Comparison of ENCODE assay signal across 19 cellular contexts in genomic region chr3:165983284-165983683, GRCh38.
A peak's percentile ranks its signal among the peaks of the same experiment; 100 is the strongest.
DNase-seq lines count a peak whose midpoint lies in the region; ATAC-seq and TF ChIP-seq lines count a peak whose summit lies in the region.
"Had no signal": no experiment of that assay in that cellular context is flagged by ENCODE, and none has a peak within 500 bp of the region (broad histone marks: within the 10 kb centered on the region; RNA-seq: fewer than 3 reads in every experiment).

No MANE protein-coding gene starts in this region.

- peaks cover 33% of the 10 kb centered on the region for H3K4me1 Mint-ChIP-seq in WTC11
- peaks cover 6% of the 10 kb centered on the region for H3K4me1 Mint-ChIP-seq in osteocyte (ENCODE audit: unreplicated experiment)
- H3K4me1 Mint-ChIP-seq: activated CD4-positive, alpha-beta T cell treated with anti-CD3 and anti-CD28 coated beads, Interleukin-2, amount 10 ng/mL, durations not matched to agents 24 days and 14 days; naive thymus-derived CD4-positive, alpha-beta T cell had no signal

- TF ChIP-seq CTCF in WTC11 (IDR thresholded peaks at IDR 0.05) (no peak), osteocyte (IDR thresholded peaks at IDR 0.05) (no peak)

- ATAC-seq in WTC11 = no peak
- ATAC-seq in HG02798 (IDR thresholded peaks at IDR 0.05; ENCODE audit: poor library complexity, unreplicated experiment) = no peak
- ATAC-seq in GM21825 (IDR thresholded peaks at IDR 0.05; ENCODE audit: unreplicated experiment) = no peak
- ATAC-seq: lower lobe of right lung; naive thymus-derived CD4-positive, alpha-beta T cell; pancreas had no signal

- CTCF ChIA-PET in WTC11 (lab: Charles Lee) = no interaction called here

- peak overlapping the region; percentile 48 for H3K27ac ChIP-seq in epithelial cell of prostate
- H3K27ac ChIP-seq: adrenal gland, lower lobe of right lung, pancreas, Peyer's patch, sigmoid colon had no signal

- H3K36me3 Mint-ChIP-seq in WTC11 (no peaks in the 10 kb centered on the region), osteocyte (ENCODE audit: unreplicated experiment) (no peaks in the 10 kb centered on the region)
- H3K36me3 Mint-ChIP-seq: naive thymus-derived CD4-positive, alpha-beta T cell had no signal

- H3K9me3 Mint-ChIP-seq in WTC11 (0 out of 2 replicates have a peak, but pooled peaks cover 4% of the 10 kb centered on the region), osteocyte (ENCODE audit: unreplicated experiment) (no peaks in the 10 kb centered on the region)
- H3K9me3 Mint-ChIP-seq: activated CD4-positive, alpha-beta T cell treated with anti-CD3 and anti-CD28 coated beads, Interleukin-2, amount 10 ng/mL, durations not matched to agents 24 days and 14 days had no signal

- no peak overlapping the region; the same call in 1 of the 2 replicates for H3K4me3 Mint-ChIP-seq in WTC11
- peak overlapping the region; percentile 16 for H3K4me3 Mint-ChIP-seq in osteocyte (ENCODE audit: unreplicated experiment)
- H3K4me3 Mint-ChIP-seq: activated CD4-positive, alpha-beta T cell treated with anti-CD3 and anti-CD28 coated beads, Interleukin-2, amount 10 ng/mL, durations not matched to agents 24 days and 14 days; naive thymus-derived CD4-positive, alpha-beta T cell had no signal

- H3K27ac Mint-ChIP-seq in WTC11 (peak overlapping the region; percentile 81), osteocyte (ENCODE audit: unreplicated experiment) (no peak overlapping the region)
- H3K27ac Mint-ChIP-seq: activated CD4-positive, alpha-beta T cell treated with anti-CD3 and anti-CD28 coated beads, Interleukin-2, amount 10 ng/mL, durations not matched to agents 24 days and 14 days; naive thymus-derived CD4-positive, alpha-beta T cell had no signal

- POLR2A ChIA-PET in WTC11 (lab: Charles Lee) = no interaction called here

- DNase-seq in HT1080 (ENCODE audit: low read depth) (peak; percentile 70), WTC11 (ENCODE audit: low spot score) (no peak), epithelial cell of prostate (ENCODE audit: low read depth, low spot score) (no peak), osteocyte (ENCODE audit: extremely low spot score, unreplicated experiment) (no peak), medulla oblongata (ENCODE audit: extremely low spot score) (no peak)
- DNase-seq: activated CD4-positive, alpha-beta T cell treated with anti-CD3 and anti-CD28 coated beads, Interleukin-2, amount 10 ng/mL, durations not matched to agents 24 days and 14 days; activated effector memory CD4-positive, alpha-beta T cell treated with anti-CD3 and anti-CD28 coated beads, Interleukin-2, amount 50 U/mL, for 16 hours; adrenal gland; COR-L47; lower lobe of right lung; naive thymus-derived CD4-positive, alpha-beta T cell; NCI-H1417 treated with DMSO at 0.1 percent for 48 hours; NCI-H82; pancreas; Peyer's patch; sigmoid colon; stimulated activated CD4-positive, alpha-beta T cell treated with anti-CD3 and anti-CD28 coated beads, Interleukin-2, amount 100 ng/mL, for 24 hours had no signal

- H3K27me3 Mint-ChIP-seq in WTC11 (ENCODE audit: low read depth) (no peaks in the 10 kb centered on the region), osteocyte (ENCODE audit: unreplicated experiment) (no peaks in the 10 kb centered on the region)
- H3K27me3 Mint-ChIP-seq: activated CD4-positive, alpha-beta T cell treated with anti-CD3 and anti-CD28 coated beads, Interleukin-2, amount 10 ng/mL, durations not matched to agents 24 days and 14 days; naive thymus-derived CD4-positive, alpha-beta T cell had no signal

TF ChIP-seq in WTC11, 78 proteins besides CTCF, POLR2A, EP300 and RAD21:
- no peak for TF ChIP-seq IRF2 (CRISPR knock-in tag; IDR thresholded peaks at IDR 0.05; ENCODE audit: borderline replicate concordance, low read depth)
- TF ChIP-seq ZNF671 (CRISPR knock-in tag; IDR thresholded peaks at IDR 0.05) = no peak
- no peak for TF ChIP-seq SP1 (CRISPR knock-in tag; conservative IDR thresholded peaks at IDR 0.05)
- no peak for TF ChIP-seq MAX (CRISPR knock-in tag; IDR thresholded peaks at IDR 0.05)
- no peak for TF ChIP-seq TP53 (CRISPR knock-in tag; IDR thresholded peaks at IDR 0.05)
- no peak for TF ChIP-seq ZBTB43 (CRISPR knock-in tag; IDR thresholded peaks at IDR 0.05)
- TF ChIP-seq ZSCAN18 (CRISPR knock-in tag; IDR thresholded peaks at IDR 0.05) = no peak
- TF ChIP-seq ZNF138 (CRISPR knock-in tag; conservative IDR thresholded peaks at IDR 0.05) = no peak
- no peak for TF ChIP-seq JUN (CRISPR knock-in tag; IDR thresholded peaks at IDR 0.05)
- TF ChIP-seq ZNF121 (CRISPR knock-in tag; IDR thresholded peaks at IDR 0.05) = no peak
- no peak for TF ChIP-seq CREM (CRISPR knock-in tag; IDR thresholded peaks at IDR 0.05)
- no peak for TF ChIP-seq ATF3 (CRISPR knock-in tag; conservative IDR thresholded peaks at IDR 0.05)
- TF ChIP-seq E2F5 (CRISPR knock-in tag; IDR thresholded peaks at IDR 0.05) = no peak
- no peak for TF ChIP-seq MXD4 (CRISPR knock-in tag; IDR thresholded peaks at IDR 0.05; ENCODE audit: borderline replicate concordance)
- no peak for TF ChIP-seq AFF4 (CRISPR knock-in tag; IDR thresholded peaks at IDR 0.05; ENCODE audit: borderline replicate concordance)
